ENCODE assay signal across 9 cellular contexts in genomic region chr16:7086842-7087616, GRCh38.
DNase-seq lines count a peak whose midpoint lies in the region; ATAC-seq and TF ChIP-seq lines count a peak whose summit lies in the region.
"Had no signal": no experiment of that assay in that cellular context is flagged by ENCODE, and none has a peak within 500 bp of the region (broad histone marks: within the 10 kb centered on the region; RNA-seq: fewer than 3 reads in every experiment).

No MANE protein-coding gene starts in this region.

- H3K9ac ChIP-seq in mesendoderm (ENCODE audit: low read length), result no peak overlapping the region

- CTCF ChIA-PET in MCF 10A (lab: Yijun Ruan, JAX) (interaction anchor here (0.6 kb wide), 1 partner anchor 1126 kb away, joined by 4 read pairs; no protein-coding TSS in a partner anchor), OCI-LY7 (lab: Charles Lee; ENCODE audit: unreplicated experiment) (no interaction called here)

- DNase-seq in MG63 (peak; percentile 16), adrenal gland (peak; percentile 53 to 81 (median 68)), mesendoderm (peak; percentile 92), MCF 10A (ENCODE audit: unreplicated experiment) (no peak), OCI-LY7 (ENCODE audit: low spot score) (no peak)
- no peak for DNase-seq in effector CD4-positive, alpha-beta T cell

- no peak overlapping the region for H3K23ac ChIP-seq in mesendoderm (ENCODE audit: low read length)

- TF ChIP-seq POLR2A in adrenal gland (IDR thresholded peaks at IDR 0.05), result no peak

- H3K27ac ChIP-seq in C4-2B (no peak overlapping the region), adrenal gland (no peak overlapping the region), mesendoderm (ENCODE audit: low read depth, low read length) (no peak overlapping the region), OCI-LY7 (ENCODE audit: low read depth, low read length, poor library complexity, severe bottlenecking) (no peak overlapping the region)
- H3K27ac ChIP-seq: epithelial cell of prostate had no signal

- peaks cover 24% of the 10 kb centered on the region for H3K9me3 Mint-ChIP-seq in MCF 10A (ENCODE audit: unreplicated experiment)

- H4K8ac ChIP-seq in mesendoderm (ENCODE audit: low read depth, low read length), result no peak overlapping the region

- H3K4me1 Mint-ChIP-seq in MCF 10A (ENCODE audit: insufficient read depth, unreplicated experiment), result no peaks in the 10 kb centered on the region

- intact Hi-C loops in adrenal gland (cut with DNase I), result no loop called here
- intact Hi-C loops in MCF 10A (cut with micrococcal nuclease), result no loop called here
- intact Hi-C loops in OCI-LY7 (cut with micrococcal nuclease; ENCODE audit: unreplicated experiment), result no loop called here

- H3K27me3 Mint-ChIP-seq in MCF 10A (ENCODE audit: insufficient read depth, unreplicated experiment), result no peaks in the 10 kb centered on the region

- WGBS in adrenal gland, 4 donors, result 11 to 24% (median 13%) methylated on average over 11 to 21 of the region's 21 CpGs
- WGBS in mesendoderm (ENCODE audit: extremely low coverage, insufficient coverage, low lambda C conversion rate), result no CpG with 5 or more reads among the region's 21 CpGs

- peak overlapping the region; percentile 30 for H3K56ac ChIP-seq in mesendoderm (ENCODE audit: low read length)

- H3K18ac ChIP-seq in mesendoderm (ENCODE audit: low read length), result peak overlapping the region; percentile 57

- H3K4me2 ChIP-seq in mesendoderm (ENCODE audit: low read length), result no peak overlapping the region
- no peak overlapping the region for H3K4me2 ChIP-seq in OCI-LY7 (ENCODE audit: low read length)

- no peak overlapping the region for H2BK5ac ChIP-seq in mesendoderm (ENCODE audit: low read length)

- H3K36me3 Mint-ChIP-seq in MCF 10A (ENCODE audit: insufficient read depth, unreplicated experiment), result no peaks in the 10 kb centered on the region

- H3K36me3 ChIP-seq in MG63 (no peaks in the 10 kb centered on the region), adrenal gland (replicated peaks in 1 of 2) (no peaks in the 10 kb centered on the region), mesendoderm (ENCODE audit: control insufficient read depth, insufficient read depth, low read length) (no peaks in the 10 kb centered on the region), OCI-LY7 (ENCODE audit: insufficient read depth, low read length) (no peaks in the 10 kb centered on the region)

- no peak overlapping the region for H4K5ac ChIP-seq in mesendoderm (ENCODE audit: low read length)

- no peak overlapping the region for H2BK15ac ChIP-seq in mesendoderm (replicated peaks; ENCODE audit: low read depth)

- no peak overlapping the region for H3K4me3 Mint-ChIP-seq in MCF 10A (ENCODE audit: unreplicated experiment)

- no peak overlapping the region for H2AK5ac ChIP-seq in mesendoderm (ENCODE audit: low read length)

- no peak overlapping the region for H3K4ac ChIP-seq in mesendoderm (ENCODE audit: low read depth, low read length)

- H3K4me3 ChIP-seq in MG63 (no peak overlapping the region), adrenal gland (no peak overlapping the region), mesendoderm (ENCODE audit: low read length) (no peak overlapping the region), OCI-LY7 (ENCODE audit: low read depth, low read length, poor library complexity, severe bottlenecking) (no peak overlapping the region)

- H3K79me2 ChIP-seq in mesendoderm (ENCODE audit: control insufficient read depth, insufficient read depth, low read length), result no peaks in the 10 kb centered on the region
- no peaks in the 10 kb centered on the region for H3K79me2 ChIP-seq in OCI-LY7 (ENCODE audit: insufficient read depth, low read depth, low read length)

- H3K27ac Mint-ChIP-seq in MCF 10A (ENCODE audit: low read depth, unreplicated experiment), result no peak overlapping the region

- H2BK120ac ChIP-seq in mesendoderm (ENCODE audit: low read depth, low read length), result peak overlapping the region; percentile 48

- H3K4me1 ChIP-seq in adrenal gland (replicated peaks in 1 of 2) (no peaks in the 10 kb centered on the region), mesendoderm (ENCODE audit: control insufficient read depth, low read depth, low read length) (peaks cover 7% of the 10 kb centered on the region), OCI-LY7 (ENCODE audit: insufficient read depth, low read length, poor library complexity, severe bottlenecking) (no peaks in the 10 kb centered on the region)

- POLR2A ChIA-PET in MCF 10A (lab: Yijun Ruan, JAX) (no interaction called here), OCI-LY7 (lab: Charles Lee) (no interaction called here)

- TF ChIP-seq CTCF in C4-2B (conservative IDR thresholded peaks at IDR 0.05) (peak; percentile 47), adrenal gland (IDR thresholded peaks at IDR 0.05) (peak; percentile 8 to 57 (median 46)), MCF 10A (IDR thresholded peaks at IDR 0.05; ENCODE audit: unreplicated experiment) (no peak), OCI-LY7 (conservative IDR thresholded peaks at IDR 0.05; ENCODE audit: low read length) (no peak)

- H2AFZ ChIP-seq in OCI-LY7 (ENCODE audit: low read length), result no peak overlapping the region

- BruUV-seq in MCF 10A (replicated peaks; lab: Mats Ljungman, UMichigan) (no TSS peak), OCI-LY7 (replicated peaks; lab: Mats Ljungman, UMichigan) (no TSS peak)

- no peaks in the 10 kb centered on the region for H3K79me1 ChIP-seq in mesendoderm (ENCODE audit: low read length)

- H3K9me3 ChIP-seq in MG63, result no peaks in the 10 kb centered on the region
- no peaks in the 10 kb centered on the region for H3K9me3 ChIP-seq in adrenal gland (replicated peaks in 1 of 3)
- H3K9me3 ChIP-seq in OCI-LY7 (ENCODE audit: low read length), result no peaks in the 10 kb centered on the region

- ATAC-seq in HG03045 (IDR thresholded peaks at IDR 0.05; ENCODE audit: unreplicated experiment), result no peak

- H3K27me3 ChIP-seq in MG63 (peaks cover 18% of the 10 kb centered on the region), adrenal gland (peaks cover 5% of the 10 kb centered on the region), mesendoderm (ENCODE audit: insufficient read depth, low read length, poor library complexity) (no peaks in the 10 kb centered on the region)

- no peaks in the 10 kb centered on the region for H3K9me2 ChIP-seq in OCI-LY7 (ENCODE audit: insufficient read depth, low read length)

- no peaks in the 10 kb centered on the region for H4K20me1 ChIP-seq in OCI-LY7 (ENCODE audit: insufficient read depth, low read length)

Comparison
In these comparisons a context has a peak if more than half of its experiments do, and no peak if none do; other contexts are left out.
1. CTCF ChIP-seq: peak in C4-2B (single experiment) and adrenal gland (6 of 6); none in MCF 10A (single experiment) and OCI-LY7 (single experiment).
2. DNase-seq: peak in MG63 (single experiment), adrenal gland (7 of 7) and mesendoderm (single experiment); none in MCF 10A (single experiment), effector CD4-positive, alpha-beta T cell (single experiment) and OCI-LY7 (single experiment).